ENCODE assay signal across 1 cellular context in the genomic region with DNA sequence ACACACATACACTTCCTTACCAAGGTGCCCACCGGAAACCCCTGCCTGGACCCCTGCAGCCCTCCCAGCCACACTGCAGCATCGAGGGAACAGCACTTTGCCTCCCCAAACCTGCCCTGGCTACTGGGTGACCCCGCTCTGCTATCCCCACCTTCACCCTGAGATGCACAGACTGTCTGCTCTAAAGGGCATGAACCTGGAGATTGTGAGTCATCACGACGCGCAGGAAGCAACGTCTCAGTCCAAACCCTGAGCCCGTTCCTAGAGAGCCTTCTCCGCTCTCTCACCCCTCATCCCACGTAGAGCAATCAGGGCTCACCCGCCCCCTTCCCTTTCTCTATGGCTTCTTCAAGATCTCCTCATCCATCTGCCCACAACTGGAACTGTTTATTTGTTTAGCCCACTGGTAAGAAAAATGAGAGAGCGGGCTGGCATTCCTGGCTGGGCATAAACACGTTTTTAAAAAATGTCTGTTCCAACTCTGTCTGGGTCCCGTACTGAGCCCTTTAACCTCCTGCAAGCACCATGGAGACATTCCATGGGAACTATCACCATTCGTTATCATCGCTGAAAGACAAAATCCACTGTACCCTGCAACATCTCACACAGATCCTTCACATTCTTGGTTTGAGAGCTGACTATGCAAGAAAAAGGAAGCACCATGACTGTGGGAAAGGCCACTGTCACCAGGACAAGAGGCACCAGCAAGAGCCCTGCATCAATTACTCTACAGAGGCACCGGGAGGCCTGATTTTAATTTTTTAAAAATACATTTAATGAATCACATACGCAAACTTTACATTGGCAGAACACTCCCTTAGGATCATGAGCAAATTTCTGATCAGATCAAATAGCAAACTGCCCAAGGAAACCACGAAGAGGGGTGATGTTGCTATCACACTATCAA.
TF ChIP-seq lines count a peak whose summit lies in the region.

No MANE protein-coding gene starts in this region.

TF ChIP-seq in K562, 482 proteins besides CTCF, POLR2A, EP300 and RAD21 (continued from another document):
- TF ChIP-seq, protein P1, sequence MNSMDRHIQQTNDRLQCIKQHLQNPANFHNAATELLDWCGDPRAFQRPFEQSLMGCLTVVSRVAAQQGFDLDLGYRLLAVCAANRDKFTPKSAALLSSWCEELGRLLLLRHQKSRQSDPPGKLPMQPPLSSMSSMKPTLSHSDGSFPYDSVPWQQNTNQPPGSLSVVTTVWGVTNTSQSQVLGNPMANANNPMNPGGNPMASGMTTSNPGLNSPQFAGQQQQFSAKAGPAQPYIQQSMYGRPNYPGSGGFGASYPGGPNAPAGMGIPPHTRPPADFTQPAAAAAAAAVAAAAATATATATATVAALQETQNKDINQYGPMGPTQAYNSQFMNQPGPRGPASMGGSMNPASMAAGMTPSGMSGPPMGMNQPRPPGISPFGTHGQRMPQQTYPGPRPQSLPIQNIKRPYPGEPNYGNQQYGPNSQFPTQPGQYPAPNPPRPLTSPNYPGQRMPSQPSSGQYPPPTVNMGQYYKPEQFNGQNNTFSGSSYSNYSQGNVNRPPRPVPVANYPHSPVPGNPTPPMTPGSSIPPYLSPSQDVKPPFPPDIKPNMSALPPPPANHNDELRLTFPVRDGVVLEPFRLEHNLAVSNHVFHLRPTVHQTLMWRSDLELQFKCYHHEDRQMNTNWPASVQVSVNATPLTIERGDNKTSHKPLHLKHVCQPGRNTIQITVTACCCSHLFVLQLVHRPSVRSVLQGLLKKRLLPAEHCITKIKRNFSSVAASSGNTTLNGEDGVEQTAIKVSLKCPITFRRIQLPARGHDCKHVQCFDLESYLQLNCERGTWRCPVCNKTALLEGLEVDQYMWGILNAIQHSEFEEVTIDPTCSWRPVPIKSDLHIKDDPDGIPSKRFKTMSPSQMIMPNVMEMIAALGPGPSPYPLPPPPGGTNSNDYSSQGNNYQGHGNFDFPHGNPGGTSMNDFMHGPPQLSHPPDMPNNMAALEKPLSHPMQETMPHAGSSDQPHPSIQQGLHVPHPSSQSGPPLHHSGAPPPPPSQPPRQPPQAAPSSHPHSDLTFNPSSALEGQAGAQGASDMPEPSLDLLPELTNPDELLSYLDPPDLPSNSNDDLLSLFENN (IDR thresholded peaks at IDR 0.05; ENCODE audit: low read depth in 2 of 2, low read length in 2 of 2): no peak
- TF ChIP-seq ZSCAN29 (IDR thresholded peaks at IDR 0.05): no peak
- no peak for TF ChIP-seq XRCC5 (IDR thresholded peaks at IDR 0.05; ENCODE audit: low read depth, low read length)
- TF ChIP-seq, protein P2, sequence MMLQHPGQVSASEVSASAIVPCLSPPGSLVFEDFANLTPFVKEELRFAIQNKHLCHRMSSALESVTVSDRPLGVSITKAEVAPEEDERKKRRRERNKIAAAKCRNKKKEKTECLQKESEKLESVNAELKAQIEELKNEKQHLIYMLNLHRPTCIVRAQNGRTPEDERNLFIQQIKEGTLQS (IDR thresholded peaks at IDR 0.05): peak; percentile 27; the same call in 1 of the 2 replicates
- TF ChIP-seq, protein P2 (CRISPR knock-in tag; conservative IDR thresholded peaks at IDR 0.05): no peak
